Comparison of ENCODE assay signal across 1 cellular context in genomic region chr18:79770826-79771225, GRCh38.
TF ChIP-seq lines count a peak whose summit lies in the region.

No MANE protein-coding gene starts in this region.

TF ChIP-seq in K562, 482 proteins besides CTCF, POLR2A, EP300 and RAD21 (continued from another document):
- no peak for TF ChIP-seq CUX1 (CRISPR knock-in tag; IDR thresholded peaks at IDR 0.05)
- no peak for TF ChIP-seq TCF3 (CRISPR knock-in tag; IDR thresholded peaks at IDR 0.05)
- no peak for TF ChIP-seq ZBTB1 (CRISPR knock-in tag; IDR thresholded peaks at IDR 0.05; ENCODE audit: borderline replicate concordance, low read depth)
- no peak for TF ChIP-seq KHSRP (IDR thresholded peaks at IDR 0.05)
- no peak for TF ChIP-seq CREM (IDR thresholded peaks at IDR 0.05; ENCODE audit: low read depth)
- no peak for TF ChIP-seq ZNF12 (CRISPR knock-in tag; IDR thresholded peaks at IDR 0.05)
